In the genomic region with DNA sequence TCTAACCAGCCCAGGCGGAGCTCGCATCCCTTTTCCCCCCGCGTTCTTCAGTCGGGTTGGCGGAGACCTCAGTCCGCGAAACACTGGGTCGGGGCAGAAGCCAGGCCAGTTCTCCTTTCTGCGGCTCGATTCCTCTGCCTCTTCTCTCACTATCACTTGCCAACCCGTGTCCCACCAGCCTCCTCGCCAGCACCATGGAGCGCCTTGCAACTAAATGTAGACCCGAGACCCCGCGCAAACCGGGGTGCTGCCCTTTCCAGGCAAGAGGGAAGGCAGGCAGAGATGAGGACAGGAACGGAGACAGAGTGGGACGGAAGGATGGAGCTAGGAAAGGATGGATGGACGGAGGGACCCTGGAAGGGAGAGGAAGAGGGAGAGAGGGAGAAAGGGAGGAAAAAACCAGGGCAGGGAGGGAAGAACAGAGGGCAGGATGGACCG, we compare ENCODE assay signal across 11 cellular contexts. TPM values are rescaled to one million over a fixed set of nuclear protein-coding genes. Genes with fewer than 3 reads are reported as not detected.
DNase-seq lines count a peak whose midpoint lies in the region; TF ChIP-seq lines count a peak whose summit lies in the region.
"Not testable (repeated sequence)": the region's sequence is repeated elsewhere in the genome, so short reads cannot be mapped to it uniquely, and the experiment has no call there.
"Had no signal": no experiment of that assay in that cellular context is flagged by ENCODE, and none has a peak within 500 bp of the region (broad histone marks: within the 10 kb centered on the region; RNA-seq: fewer than 3 reads in every experiment).

No MANE protein-coding gene starts in this region.

- not testable (repeated sequence) for H2BK120ac ChIP-seq in mesendoderm (ENCODE audit: low read depth, low read length)

- peaks cover 14% of the 10 kb centered on the region for H3K36me3 Mint-ChIP-seq in activated naive CD8-positive, alpha-beta T cell treated with anti-CD3 and anti-CD28 coated beads for 36 hours

- H3K27me3 Mint-ChIP-seq in activated naive CD8-positive, alpha-beta T cell treated with anti-CD3 and anti-CD28 coated beads for 36 hours = peaks cover 54% of the 10 kb centered on the region

- not testable (repeated sequence) for TF ChIP-seq CTCF in cardiac muscle cell (IDR thresholded peaks at IDR 0.05; ENCODE audit: low read depth, low read length)

- not testable (repeated sequence) for H3K27ac ChIP-seq in cardiac muscle cell; mesendoderm (ENCODE audit: low read depth, low read length)

- peak overlapping the region; percentile 86 for H3K4me2 ChIP-seq in mesendoderm (ENCODE audit: low read length)

- not testable (repeated sequence) for H3K4me1 Mint-ChIP-seq in activated naive CD8-positive, alpha-beta T cell treated with anti-CD3 and anti-CD28 coated beads for 36 hours

- not testable (repeated sequence) for H3K79me1 ChIP-seq in mesendoderm (ENCODE audit: low read length)

- H3K23ac ChIP-seq in mesendoderm (ENCODE audit: low read length) = not testable (repeated sequence)

- not testable (repeated sequence) for H2BK15ac ChIP-seq in mesendoderm (replicated peaks; ENCODE audit: low read depth)

- DNase-seq in G401 (ENCODE audit: low spot score) (peak; percentile 73), NAMALWA (ENCODE audit: low spot score) (peak; percentile 23), dermis blood vessel endothelial cell (peak; percentile 59), cardiac muscle cell (ENCODE audit: low read depth in 1 of 2, low spot score in 1 of 2) (peak; percentile 38 to 79), mesendoderm (peak; percentile 83), retina (peak; percentile 71)
- DNase-seq in activated naive CD8-positive, alpha-beta T cell treated with anti-CD3 and anti-CD28 coated beads for 36 hours = not testable (repeated sequence)

- not testable (repeated sequence) for H3K9me3 ChIP-seq in cardiac muscle cell (ENCODE audit: low read depth)

- not testable (repeated sequence) for H3K36me3 ChIP-seq in cardiac muscle cell; mesendoderm (ENCODE audit: control insufficient read depth, insufficient read depth, low read length)

- H4K8ac ChIP-seq in mesendoderm (ENCODE audit: low read depth, low read length) = not testable (repeated sequence)

- peak overlapping the region; percentile 32 for H3K4me3 Mint-ChIP-seq in activated naive CD8-positive, alpha-beta T cell treated with anti-CD3 and anti-CD28 coated beads for 36 hours

- not testable (repeated sequence) for H2BK5ac ChIP-seq in mesendoderm (ENCODE audit: low read length)

- H3K4ac ChIP-seq in mesendoderm (ENCODE audit: low read depth, low read length) = not testable (repeated sequence)

- H3K9me3 Mint-ChIP-seq in activated naive CD8-positive, alpha-beta T cell treated with anti-CD3 and anti-CD28 coated beads for 36 hours = peaks cover 33% of the 10 kb centered on the region

- peak overlapping the region; percentile 69 for H3K9ac ChIP-seq in mesendoderm (ENCODE audit: low read length)

- not testable (repeated sequence) for H3K18ac ChIP-seq in mesendoderm (ENCODE audit: low read length)

- peak overlapping the region; percentile 18 for H3K4me3 ChIP-seq in cardiac muscle cell
- peak overlapping the region; percentile 9 for H3K4me3 ChIP-seq in mesendoderm (ENCODE audit: low read length)

- not testable (repeated sequence) for H4K5ac ChIP-seq in mesendoderm (ENCODE audit: low read length)

- in situ Hi-C loops in G401 (cut with HindIII; ENCODE audit: low sequenced_read_pairs) = not testable (repeated sequence)

- no CpG with 5 or more reads among the region's 22 CpGs for WGBS in mesendoderm (ENCODE audit: extremely low coverage, insufficient coverage, low lambda C conversion rate)

- H3K27ac Mint-ChIP-seq in activated naive CD8-positive, alpha-beta T cell treated with anti-CD3 and anti-CD28 coated beads for 36 hours = not testable (repeated sequence)

- not testable (repeated sequence) for H3K79me2 ChIP-seq in mesendoderm (ENCODE audit: control insufficient read depth, insufficient read depth, low read length)

- H3K4me1 ChIP-seq in cardiac muscle cell (ENCODE audit: low read depth) = peaks cover 16% of the 10 kb centered on the region
- not testable (repeated sequence) for H3K4me1 ChIP-seq in mesendoderm (ENCODE audit: control insufficient read depth, low read depth, low read length)

- not testable (repeated sequence) for H2AK5ac ChIP-seq in mesendoderm (ENCODE audit: low read length)

- peak overlapping the region; percentile 71 for H3K56ac ChIP-seq in mesendoderm (ENCODE audit: low read length)

- H3K27me3 ChIP-seq in cardiac muscle cell = peaks cover 73% of the 10 kb centered on the region
- H3K27me3 ChIP-seq in mesendoderm (ENCODE audit: insufficient read depth, low read length, poor library complexity) = not testable (repeated sequence)

RNA-seq across cellular contexts. Expression of a gene that starts 6.3 kb away (rescaled TPM):
- total RNA-seq in G401 (2014; rRNA removed; shearing (Covaris generic)) = not detected in 2 replicates
- not detected for total RNA-seq in activated naive CD8-positive, alpha-beta T cell treated with anti-CD3 and anti-CD28 coated beads for 36 hours
- not detected in 2 replicates for total RNA-seq in dermis blood vessel endothelial cell
- not detected in 2 replicates for total RNA-seq in cardiac muscle cell
- polyA plus RNA-seq in cardiac muscle cell = not detected in 2 replicates
- 0.04 TPM for polyA plus RNA-seq in mesendoderm (2013, experiment 1 of 2)
- 0.06 TPM for polyA plus RNA-seq in mesendoderm (2013, experiment 2 of 2)
- total RNA-seq: Caco-2, frontal cortex, lower leg skin, pulmonary artery endothelial cell had no signal
